Comparison of ENCODE assay signal across 23 cellular contexts in the genomic region with DNA sequence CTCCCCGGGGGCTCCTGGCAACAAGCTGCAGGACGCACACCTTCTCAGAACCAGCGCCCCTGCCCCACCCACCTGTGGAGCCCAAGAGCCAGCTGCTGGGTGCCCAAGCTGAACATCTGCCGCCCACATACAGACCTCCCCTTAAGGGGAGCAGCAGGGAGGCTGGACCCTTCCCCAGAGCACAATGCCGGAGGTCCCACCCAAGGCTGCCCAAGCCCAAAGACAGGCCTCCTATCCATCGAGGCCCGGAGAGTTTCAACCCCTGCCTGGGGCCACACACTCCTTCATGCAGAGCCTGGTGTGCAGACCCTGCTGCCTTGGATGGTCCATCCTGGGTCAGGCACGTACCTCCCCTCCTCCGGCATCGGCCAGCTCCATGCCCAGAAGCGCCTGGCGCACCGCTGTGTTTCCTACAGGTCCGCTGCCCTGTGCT. TPM values are rescaled to one million over a fixed set of nuclear protein-coding genes. Genes with fewer than 3 reads are reported as not detected.
DNase-seq lines count a peak whose midpoint lies in the region; ATAC-seq and TF ChIP-seq lines count a peak whose summit lies in the region.
"Had no signal": no experiment of that assay in that cellular context is flagged by ENCODE, and none has a peak within 500 bp of the region (broad histone marks: within the 10 kb centered on the region; RNA-seq: fewer than 3 reads in every experiment).

No MANE protein-coding gene starts in this region.

- H3K27me3 ChIP-seq in gastroesophageal sphincter (no peaks in the 10 kb centered on the region), osteoblast (ENCODE audit: insufficient read depth, low read length) (no peaks in the 10 kb centered on the region), upper lobe of left lung (no peaks in the 10 kb centered on the region)
- H3K27me3 ChIP-seq: BE2C, uterus had no signal

- H3K4me1 ChIP-seq in gastroesophageal sphincter = peaks cover 0 to 64% (median 27%) of the 10 kb centered on the region in 3 donors
- H3K4me1 ChIP-seq in osteoblast (ENCODE audit: insufficient read depth, low read length) = no peaks in the 10 kb centered on the region
- peaks cover 0 to 16% (median 0%) of the 10 kb centered on the region in 4 donors for H3K4me1 ChIP-seq in upper lobe of left lung
- H3K4me1 ChIP-seq: HAP-1 had no signal

- peak; percentile 7 for DNase-seq in activated T-cell treated with anti-CD3 and anti-CD28 coated beads, Interleukin-2, amount 50 U/mL, for 1 hour
- DNase-seq in activated T-cell treated with anti-CD3 and anti-CD28 coated beads, Interleukin-2, amount 50 U/mL, for 48 hours = no peak
- DNase-seq in osteoblast (ENCODE audit: insufficient read length, low spot score, missing footprints) (peak; percentile 68), upper lobe of left lung (peak; percentile 20 to 56), iPS-NIHi7 (ENCODE audit: extremely low spot score) (no peak)
- DNase-seq in activated CD4-positive, alpha-beta T cell treated with anti-CD3 and anti-CD28 coated beads, Interleukin-2, amount 50 U/mL, for 48 hours = no peak
- DNase-seq: activated CD8-positive, alpha-beta memory T cell treated with anti-CD3 and anti-CD28 coated beads, Interleukin-2, amount 10 ng/mL, durations not matched to agents 7 days and 5 days; BE2C; Calu3; erythroblast; foreskin melanocyte; Karpas-422; NCI-H2081 treated with DMSO at 0.1 percent for 48 hours; NCI-H446 treated with DMSO at 0.1 percent for 48 hours; NK-92 treated with Interleukin-12 subunit alpha and Interleukin-12 subunit beta, amount 100 ng/mL, for 24 hours; small intestine; stimulated activated CD4-positive, alpha-beta T cell treated with anti-CD3 and anti-CD28 coated beads, Interleukin-4, amount 100 ng/mL, for 1 hour; stimulated activated naive CD8-positive, alpha-beta T cell treated with anti-CD3 and anti-CD28 coated beads, Interleukin-15, amount 100 ng/mL, for 72 hours; uterus had no signal

- TF ChIP-seq EP300 in gastroesophageal sphincter (IDR thresholded peaks at IDR 0.05) = no peak
- TF ChIP-seq EP300 in upper lobe of left lung (IDR thresholded peaks at IDR 0.05) = no peak

- ATAC-seq in gastroesophageal sphincter (no peak), upper lobe of left lung (ENCODE audit: low FRiP score in 2 of 2) (no peak), HG03571 (IDR thresholded peaks at IDR 0.05; ENCODE audit: unreplicated experiment) (no peak)
- ATAC-seq: activated CD8-positive, alpha-beta memory T cell treated with anti-CD3 and anti-CD28 coated beads, Interleukin-2, amount 10 ng/mL, durations not matched to agents 7 days and 5 days; SK-N-SH treated with all-trans-retinoic acid at 6 μM for 48 hours; stimulated activated naive CD8-positive, alpha-beta T cell treated with anti-CD3 and anti-CD28 coated beads, Interleukin-15, amount 100 ng/mL, for 72 hours had no signal

- H3K36me3 ChIP-seq in gastroesophageal sphincter (no peaks in the 10 kb centered on the region), osteoblast (ENCODE audit: insufficient read depth, low read length) (no peaks in the 10 kb centered on the region), upper lobe of left lung (no peaks in the 10 kb centered on the region)
- H3K36me3 ChIP-seq: BE2C, HAP-1, uterus had no signal

- H3K27ac ChIP-seq in gastroesophageal sphincter (peak overlapping the region in 3 of 4 donors; percentile 83 to 89 (median 88)), osteoblast (ENCODE audit: low read depth, low read length) (no peak overlapping the region), upper lobe of left lung (no peak overlapping the region)

- TF ChIP-seq CTCF in gastroesophageal sphincter (IDR thresholded peaks at IDR 0.05) (no peak), osteoblast (IDR thresholded peaks at IDR 0.05; ENCODE audit: extremely low read depth, low read depth, low read length) (no peak), upper lobe of left lung (IDR thresholded peaks at IDR 0.05) (no peak)

- no peak overlapping the region for H3K4me3 ChIP-seq in gastroesophageal sphincter
- no peak overlapping the region for H3K4me3 ChIP-seq in osteoblast (ENCODE audit: insufficient read depth, low read length)
- H3K4me3 ChIP-seq in upper lobe of left lung = no peak overlapping the region
- H3K4me3 ChIP-seq: HAP-1, uterus had no signal

- 86 to 100% methylated on average over 1 to 4 of the region's 14 CpGs for WGBS in gastroesophageal sphincter (ENCODE audit: low coverage in 1 of 2), 2 donors
- 91 to 92% methylated on average over 8 to 14 of the region's 14 CpGs for WGBS in upper lobe of left lung, 2 donors

- no peak overlapping the region for H3K4me2 ChIP-seq in osteoblast (ENCODE audit: insufficient read depth, low read length)

- H3K9me3 ChIP-seq in gastroesophageal sphincter (no peaks in the 10 kb centered on the region), osteoblast (ENCODE audit: low read depth, low read length) (no peaks in the 10 kb centered on the region), upper lobe of left lung (no peaks in the 10 kb centered on the region)
- H3K9me3 ChIP-seq: BE2C, HAP-1, uterus had no signal

- H3K79me2 ChIP-seq in osteoblast (ENCODE audit: insufficient read depth, low read length) = no peaks in the 10 kb centered on the region

- no peaks in the 10 kb centered on the region for H4K20me1 ChIP-seq in osteoblast (ENCODE audit: insufficient read depth, low read length)

- no peak overlapping the region for H2AFZ ChIP-seq in osteoblast (ENCODE audit: low read length)

- TF ChIP-seq POLR2A in gastroesophageal sphincter (IDR thresholded peaks at IDR 0.05) (no peak), upper lobe of left lung (IDR thresholded peaks at IDR 0.05) (no peak)

RNA-seq across cellular contexts. Expression of a gene that starts 48.7 kb away (rescaled TPM):
- total RNA-seq in gastroesophageal sphincter (10 to 100 TPM; 13.3 to 52.5 (median 27.4) TPM), osteoblast (not detected in 2 replicates), upper lobe of left lung (under 1 TPM in 3 of 6 donors, not detected in 3; 0.30 to 0.74 (median 0.40) TPM)
- total RNA-seq: Calu3 had no signal

Comparison
In these comparisons a context has a peak if more than half of its experiments do, and no peak if none do; other contexts are left out.
1. DNase-seq: peak in activated T-cell treated with anti-CD3 and anti-CD28 coated beads, Interleukin-2, amount 50 U/mL, for 1 hour (single experiment), osteoblast (single experiment) and upper lobe of left lung (2 of 2); none in activated T-cell treated with anti-CD3 and anti-CD28 coated beads, Interleukin-2, amount 50 U/mL, for 48 hours (0 of 2), activated CD4-positive, alpha-beta T cell treated with anti-CD3 and anti-CD28 coated beads, Interleukin-2, amount 50 U/mL, for 48 hours (0 of 2) and iPS-NIHi7 (single experiment).
2. H3K27ac ChIP-seq: peak in gastroesophageal sphincter (3 of 4); none in osteoblast (single experiment) and upper lobe of left lung (0 of 4).
3. RNA of a gene that starts 48.7 kb away (total RNA-seq): 13.3 to 52.5 TPM in gastroesophageal sphincter; 0.30 to 0.74 TPM in upper lobe of left lung and not detected in osteoblast; every median in the first group is over 4 times any median in the second.